ENCODE assay signal across 16 cellular contexts in the genomic region with DNA sequence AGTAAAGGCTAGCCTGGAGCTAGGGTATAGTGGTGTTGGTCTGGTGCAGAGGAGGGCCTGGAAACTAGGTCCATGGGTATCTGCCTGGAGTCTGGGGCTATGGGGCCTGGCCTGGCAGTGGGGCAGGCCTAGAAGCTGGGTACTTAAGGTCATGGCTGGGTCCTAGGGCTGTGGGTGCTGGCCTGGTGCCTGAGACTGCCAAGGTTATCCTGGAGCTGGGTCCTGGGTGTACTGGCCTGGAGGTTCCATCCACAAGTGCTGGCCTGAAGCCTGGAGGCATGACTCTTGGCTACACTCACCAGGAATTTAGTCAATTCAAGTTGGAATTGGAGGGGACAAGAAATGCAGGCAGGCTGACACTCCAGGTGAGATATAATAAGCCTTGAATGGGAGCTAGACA.
DNase-seq lines count a peak whose midpoint lies in the region; ATAC-seq and TF ChIP-seq lines count a peak whose summit lies in the region.
"Had no signal": no experiment of that assay in that cellular context is flagged by ENCODE, and none has a peak within 500 bp of the region (broad histone marks: within the 10 kb centered on the region; RNA-seq: fewer than 3 reads in every experiment).

No MANE protein-coding gene starts in this region.

- H3K27ac ChIP-seq in right atrium auricular region = no peak overlapping the region
- H3K27ac ChIP-seq in endodermal cell (ENCODE audit: low read depth, low read length) = no peak overlapping the region
- H3K27ac ChIP-seq in coronary artery = no peak overlapping the region
- H3K27ac ChIP-seq: BLaER1 treated with 17β-estradiol and CSF1 and Interleukin-3, amounts not matched to agents 10 nM and 100 nM; GM23248 had no signal

- intact Hi-C loops in Right ventricle myocardium inferior (cut with DNase I) = no loop called here
- intact Hi-C loops in left ventricle myocardium superior (cut with micrococcal nuclease) = no loop called here

- ATAC-seq in Right ventricle myocardium inferior (peak; percentile 79), left ventricle myocardium superior (peak; percentile 97), GM18858 (IDR thresholded peaks at IDR 0.05; ENCODE audit: unreplicated experiment) (no peak)

- H3K4me3 ChIP-seq in right atrium auricular region (no peak overlapping the region), endodermal cell (ENCODE audit: low read length) (no peak overlapping the region), coronary artery (no peak overlapping the region)
- H3K4me3 ChIP-seq: BLaER1 treated with 17β-estradiol and CSF1 and Interleukin-3, amounts not matched to agents 10 nM and 100 nM; GM23248 had no signal

- H3K36me3 ChIP-seq in right atrium auricular region = no peaks in the 10 kb centered on the region
- H3K36me3 ChIP-seq in endodermal cell (ENCODE audit: control insufficient read depth, insufficient read depth, low read length) = no peaks in the 10 kb centered on the region

- H3K27me3 ChIP-seq in right atrium auricular region = no peaks in the 10 kb centered on the region
- H3K27me3 ChIP-seq in endodermal cell (ENCODE audit: control insufficient read depth, insufficient read depth, low read length, poor library complexity, severe bottlenecking) = no peaks in the 10 kb centered on the region

- H3K9ac ChIP-seq in endodermal cell (ENCODE audit: extremely low read depth, low read length, poor library complexity, severe bottlenecking) = no peak overlapping the region
- H3K9ac ChIP-seq: BLaER1 treated with 17β-estradiol and CSF1 and Interleukin-3, amounts not matched to agents 10 nM and 100 nM; GM23248 had no signal

- peak overlapping the region; percentile 27 for H3K27ac Mint-ChIP-seq in endodermal cell
- H3K27ac Mint-ChIP-seq: CD4-positive, CD25-positive, alpha-beta regulatory T cell; IgD-negative memory B cell had no signal

- H3K4me1 ChIP-seq in right atrium auricular region = no peaks in the 10 kb centered on the region
- H3K4me1 ChIP-seq in endodermal cell (ENCODE audit: control insufficient read depth, insufficient read depth, low read length) = no peaks in the 10 kb centered on the region
- H3K4me1 ChIP-seq: BLaER1 treated with 17β-estradiol and CSF1 and Interleukin-3, amounts not matched to agents 10 nM and 100 nM had no signal

- H3K9me3 ChIP-seq in right atrium auricular region (no peaks in the 10 kb centered on the region), endodermal cell (ENCODE audit: control insufficient read depth, low read length) (no peaks in the 10 kb centered on the region)

- H3K27me3 Mint-ChIP-seq in endodermal cell (ENCODE audit: insufficient read depth) = no peaks in the 10 kb centered on the region
- H3K27me3 Mint-ChIP-seq: CD4-positive, CD25-positive, alpha-beta regulatory T cell had no signal

- H3K9me3 Mint-ChIP-seq in endodermal cell = no peaks in the 10 kb centered on the region
- H3K9me3 Mint-ChIP-seq: IgD-negative memory B cell had no signal

- no peaks in the 10 kb centered on the region for H3K4me1 Mint-ChIP-seq in endodermal cell
- H3K4me1 Mint-ChIP-seq: CD4-positive, CD25-positive, alpha-beta regulatory T cell had no signal

- peak; percentile 44 for DNase-seq in Right ventricle myocardium inferior (ENCODE audit: missing footprints)
- no peak for DNase-seq in right atrium auricular region (ENCODE audit: low spot score)
- no peak for DNase-seq in endodermal cell
- DNase-seq in left ventricle myocardium superior = peak; percentile 56
- DNase-seq in epidermal melanocyte (ENCODE audit: insufficient read length, low spot score) = no peak
- DNase-seq in coronary artery (ENCODE audit: low spot score) = no peak
- DNase-seq: 8988T; ACHN; CD4-positive, CD25-positive, alpha-beta regulatory T cell; DMS53; GF-D8; GM23248; H7 had no signal

- H3K36me3 Mint-ChIP-seq in endodermal cell (ENCODE audit: low read depth) = peaks cover 29% of the 10 kb centered on the region
- H3K36me3 Mint-ChIP-seq: CD4-positive, CD25-positive, alpha-beta regulatory T cell; IgD-negative memory B cell had no signal

- TF ChIP-seq CTCF in right atrium auricular region (IDR thresholded peaks at IDR 0.05) = no peak
- no peak for TF ChIP-seq CTCF in endodermal cell (conservative IDR thresholded peaks at IDR 0.05)
- no peak for TF ChIP-seq CTCF in coronary artery (IDR thresholded peaks at IDR 0.05)

- H3K4me3 Mint-ChIP-seq in endodermal cell = no peak overlapping the region
- H3K4me3 Mint-ChIP-seq: CD4-positive, CD25-positive, alpha-beta regulatory T cell; IgD-negative memory B cell had no signal

Comparison
In these comparisons a context has a peak if more than half of its experiments do, and no peak if none do; other contexts are left out.
1. DNase-seq: peak in Right ventricle myocardium inferior (single experiment) and left ventricle myocardium superior (single experiment); none in right atrium auricular region (single experiment), endodermal cell (single experiment), epidermal melanocyte (single experiment) and coronary artery (single experiment).